ENCODE assay signal across 9 cellular contexts in the genomic region with DNA sequence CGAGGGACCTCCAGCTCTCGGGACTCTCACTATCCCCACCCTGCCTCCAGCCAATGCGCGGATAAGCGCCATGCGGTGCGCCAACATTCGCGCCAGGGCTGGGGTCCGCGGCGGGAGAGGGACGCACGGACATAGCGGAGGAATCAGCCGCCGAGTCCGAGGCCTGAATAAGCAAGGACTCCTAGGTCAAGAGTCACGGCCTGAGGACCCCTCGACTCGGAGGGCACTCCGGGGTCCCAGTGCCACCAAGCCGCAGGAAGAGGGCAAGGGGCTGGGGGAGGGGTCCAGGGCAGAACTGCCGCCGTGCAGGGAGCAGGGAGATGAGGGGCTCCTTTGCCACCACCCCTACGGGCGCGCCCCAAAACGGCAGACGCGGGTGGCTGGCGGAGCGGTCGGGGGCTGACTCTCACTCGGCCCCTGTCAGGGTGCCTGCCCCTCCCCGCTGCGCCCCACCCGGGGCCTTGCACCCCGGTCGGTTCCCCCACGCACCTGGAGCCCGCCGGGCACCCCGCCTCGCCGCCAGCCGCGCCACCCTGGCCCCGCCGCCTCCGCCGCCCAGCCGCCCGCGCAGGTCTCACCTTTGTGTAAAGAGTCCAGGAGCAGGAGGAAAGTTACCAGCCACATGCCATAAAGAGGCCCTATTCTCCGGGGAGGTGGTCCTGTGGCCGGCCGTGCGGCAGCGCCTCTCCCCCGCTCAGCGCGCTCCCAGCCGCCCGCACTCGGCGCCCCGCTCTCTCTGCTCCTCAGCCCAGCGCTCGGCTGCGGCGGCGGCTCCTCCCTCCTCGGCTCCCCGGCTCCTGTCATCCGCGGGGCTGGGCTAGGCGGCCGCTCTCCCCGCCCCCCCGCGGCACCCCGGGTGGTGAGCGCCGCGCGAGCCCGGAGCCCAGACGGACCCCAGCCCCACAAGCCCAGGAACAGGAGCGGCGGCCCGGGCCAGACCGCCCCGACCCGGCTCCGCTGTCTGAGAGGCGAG. TPM values are rescaled to one million over a fixed set of nuclear protein-coding genes. Genes with fewer than 3 reads are reported as not detected.
DNase-seq lines count a peak whose midpoint lies in the region; ATAC-seq, FAIRE-seq and TF ChIP-seq lines count a peak whose summit lies in the region.
"Had no signal": no experiment of that assay in that cellular context is flagged by ENCODE, and none has a peak within 500 bp of the region (broad histone marks: within the 10 kb centered on the region; RNA-seq: fewer than 3 reads in every experiment).

A gene with protein sequence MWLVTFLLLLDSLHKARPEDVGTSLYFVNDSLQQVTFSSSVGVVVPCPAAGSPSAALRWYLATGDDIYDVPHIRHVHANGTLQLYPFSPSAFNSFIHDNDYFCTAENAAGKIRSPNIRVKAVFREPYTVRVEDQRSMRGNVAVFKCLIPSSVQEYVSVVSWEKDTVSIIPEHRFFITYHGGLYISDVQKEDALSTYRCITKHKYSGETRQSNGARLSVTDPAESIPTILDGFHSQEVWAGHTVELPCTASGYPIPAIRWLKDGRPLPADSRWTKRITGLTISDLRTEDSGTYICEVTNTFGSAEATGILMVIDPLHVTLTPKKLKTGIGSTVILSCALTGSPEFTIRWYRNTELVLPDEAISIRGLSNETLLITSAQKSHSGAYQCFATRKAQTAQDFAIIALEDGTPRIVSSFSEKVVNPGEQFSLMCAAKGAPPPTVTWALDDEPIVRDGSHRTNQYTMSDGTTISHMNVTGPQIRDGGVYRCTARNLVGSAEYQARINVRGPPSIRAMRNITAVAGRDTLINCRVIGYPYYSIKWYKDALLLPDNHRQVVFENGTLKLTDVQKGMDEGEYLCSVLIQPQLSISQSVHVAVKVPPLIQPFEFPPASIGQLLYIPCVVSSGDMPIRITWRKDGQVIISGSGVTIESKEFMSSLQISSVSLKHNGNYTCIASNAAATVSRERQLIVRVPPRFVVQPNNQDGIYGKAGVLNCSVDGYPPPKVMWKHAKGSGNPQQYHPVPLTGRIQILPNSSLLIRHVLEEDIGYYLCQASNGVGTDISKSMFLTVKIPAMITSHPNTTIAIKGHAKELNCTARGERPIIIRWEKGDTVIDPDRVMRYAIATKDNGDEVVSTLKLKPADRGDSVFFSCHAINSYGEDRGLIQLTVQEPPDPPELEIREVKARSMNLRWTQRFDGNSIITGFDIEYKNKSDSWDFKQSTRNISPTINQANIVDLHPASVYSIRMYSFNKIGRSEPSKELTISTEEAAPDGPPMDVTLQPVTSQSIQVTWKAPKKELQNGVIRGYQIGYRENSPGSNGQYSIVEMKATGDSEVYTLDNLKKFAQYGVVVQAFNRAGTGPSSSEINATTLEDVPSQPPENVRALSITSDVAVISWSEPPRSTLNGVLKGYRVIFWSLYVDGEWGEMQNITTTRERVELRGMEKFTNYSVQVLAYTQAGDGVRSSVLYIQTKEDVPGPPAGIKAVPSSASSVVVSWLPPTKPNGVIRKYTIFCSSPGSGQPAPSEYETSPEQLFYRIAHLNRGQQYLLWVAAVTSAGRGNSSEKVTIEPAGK (N-terminal part only) (minus strand): TSS at position 761 of the 973 bp plus-strand sequence. CDS start 137 bp downstream, at position 624.

- H3K27ac ChIP-seq in kidney (ENCODE audit: low read depth in 2 of 2, low read length in 2 of 2), result no peak within 1 kb of the TSS
- H3K27ac ChIP-seq: SK-N-MC had no signal

- FAIRE-seq in kidney (lab: Jason Lieb, UNC), result no peak

- H3K36me3 ChIP-seq in kidney (ENCODE audit: control insufficient read depth in 1 of 2, insufficient read depth in 2 of 2, low read length in 2 of 2), result no peaks in the 10 kb centered on the region

- peaks cover 0 to 11% of the 10 kb centered on the region in 2 donors for H3K4me1 ChIP-seq in kidney (ENCODE audit: control insufficient read depth in 1 of 2, insufficient read depth in 1 of 2, low read depth in 1 of 2, low read length in 2 of 2)

- intact Hi-C loops in kidney (cut with DNase I), result no loop called here

- no peaks in the 10 kb centered on the region for H3K9me3 ChIP-seq in kidney (ENCODE audit: control insufficient read depth in 1 of 2, low read length in 2 of 2)

- DNase-seq in activated gamma-delta T cell treated with Interleukin-2 at 50 U/mL for 16 hours (peak; percentile 30), activated gamma-delta T cell (lab: John Stamatoyannopoulos, UW) (no peak), amygdala (lab: John Stamatoyannopoulos, UW) (peak in 32 of 56 donors; percentile 24 to 73 (median 46)), kidney (peak; percentile 85), KG1 (lab: John Stamatoyannopoulos, UW) (no peak)
- DNase-seq in stimulated activated CD8-positive, alpha-beta memory T cell treated with anti-CD3 and anti-CD28 coated beads, Interleukin-4, amount 100 ng/mL, for 24 hours (ENCODE audit: low read depth), result peak; percentile 23

- H3K9ac ChIP-seq in kidney (ENCODE audit: low read length in 2 of 2), result no peak within 1 kb of the TSS

- ATAC-seq in HG03097 (IDR thresholded peaks at IDR 0.05; ENCODE audit: low FRiP score, unreplicated experiment) (no peak), GM18502 (IDR thresholded peaks at IDR 0.05; ENCODE audit: poor library complexity, unreplicated experiment) (no peak)

- peak within 1 kb of the TSS in 1 of 2 donors; percentile 43 for H3K4me3 ChIP-seq in kidney (ENCODE audit: low read length in 2 of 2)
- H3K4me3 ChIP-seq: SK-N-MC had no signal

- TF ChIP-seq CTCF in kidney (IDR thresholded peaks at IDR 0.05; ENCODE audit: borderline replicate concordance, extremely low read depth, insufficient read depth), result no peak

RNA-seq across cellular contexts. Expression of the gene that starts here (rescaled TPM):
- total RNA-seq in kidney, result 17.3 TPM
- 0.95 TPM for polyA plus RNA-seq in kidney (ENCODE audit: insufficient read depth, low read depth, low replicate concordance)

Comparison
In these comparisons a context has a peak if more than half of its experiments do, and no peak if none do; other contexts are left out.
1. DNase-seq: peak in activated gamma-delta T cell treated with Interleukin-2 at 50 U/mL for 16 hours (single experiment), amygdala (32 of 56), kidney (single experiment) and stimulated activated CD8-positive, alpha-beta memory T cell treated with anti-CD3 and anti-CD28 coated beads, Interleukin-4, amount 100 ng/mL, for 24 hours (single experiment); none in activated gamma-delta T cell (single experiment) and KG1 (single experiment).